ENCODE assay signal across 8 cellular contexts in genomic region chr1:220691039-220691684, GRCh38. TPM values are rescaled to one million over a fixed set of nuclear protein-coding genes. Genes with fewer than 3 reads are reported as not detected.
DNase-seq lines count a peak whose midpoint lies in the region; ATAC-seq and TF ChIP-seq lines count a peak whose summit lies in the region.
"Had no signal": no experiment of that assay in that cellular context is flagged by ENCODE, and none has a peak within 500 bp of the region (broad histone marks: within the 10 kb centered on the region; RNA-seq: fewer than 3 reads in every experiment).

No MANE protein-coding gene starts in this region.

- H3K9me2 ChIP-seq in HCT116 (ENCODE audit: insufficient read depth) = no peaks in the 10 kb centered on the region

- WGBS in iPS DF 6.9 (ENCODE audit: insufficient coverage, insufficient read length) = no CpG with 5 or more reads among the region's 16 CpGs

- peak overlapping the region; percentile 75 to 84 for H3K4me3 ChIP-seq in HCT116 (replicated peaks in 1 of 2; ENCODE audit: low read depth in 1 of 2, low read length in 2 of 2)
- peak overlapping the region; percentile 83; the same call in 1 of the 2 replicates for H3K4me3 ChIP-seq in iPS DF 6.9 (ENCODE audit: low read length)
- peak overlapping the region; percentile 60 for H3K4me3 ChIP-seq in retinal pigment epithelial cell (ENCODE audit: low read length)

- DNase-seq in HCT116 (ENCODE audit: low read depth, low spot score) = no peak
- no peak for DNase-seq in WTC11 (ENCODE audit: low spot score)
- DNase-seq in iPS DF 6.9 (ENCODE audit: low read depth, low spot score) = no peak
- no peak for DNase-seq in retinal pigment epithelial cell (ENCODE audit: low read depth)
- DNase-seq in AG08396 (ENCODE audit: low spot score) = no peak
- DNase-seq in NCI-H2227 (lab: John Stamatoyannopoulos, UW; ENCODE audit: unreplicated experiment) = no peak
- no peak for DNase-seq in cerebellum (ENCODE audit: low spot score)

- H2AFZ ChIP-seq in HCT116 (ENCODE audit: low read depth, low read length, poor library complexity, severe bottlenecking) = no peak overlapping the region

- no peak for ATAC-seq in HCT116
- no peak for ATAC-seq in WTC11

- H3K79me2 ChIP-seq in HCT116 (ENCODE audit: insufficient read depth, low read length) = no peaks in the 10 kb centered on the region

- H4K20me1 ChIP-seq in HCT116 (ENCODE audit: insufficient read depth) = no peaks in the 10 kb centered on the region

- H3K4me1 Mint-ChIP-seq in WTC11 = peaks cover 15% of the 10 kb centered on the region

- H3K4me1 ChIP-seq in HCT116 (ENCODE audit: control insufficient read depth in 1 of 2, insufficient read depth in 2 of 2, low read length in 2 of 2) = peaks cover 0 to 18% of the 10 kb centered on the region in 2 experiments; a peak in 2 of 4 replicates
- H3K4me1 ChIP-seq in iPS DF 6.9 (ENCODE audit: control insufficient read depth, insufficient read depth, low read length) = no peaks in the 10 kb centered on the region

- no TSS peak for BruUV-seq in HCT116 (replicated peaks; lab: Mats Ljungman, UMichigan)

- H3K36me3 Mint-ChIP-seq in WTC11 = no peaks in the 10 kb centered on the region

- CTCF ChIA-PET in HCT116 (lab: Charles Lee) = interaction anchor here (0.6 to 2.0 kb wide), 2 partner anchors 42 to 718 kb away, joined by 5 to 10 read pairs; no protein-coding TSS in a partner anchor
- CTCF ChIA-PET in WTC11 (lab: Charles Lee) = interaction anchor here (1.0 to 2.3 kb wide), 7 partner anchors 37 to 323 kb away, joined by 3 to 23 read pairs (median 6); no protein-coding TSS in a partner anchor

- H3K4me2 ChIP-seq in HCT116 (ENCODE audit: low read length) = peak overlapping the region; percentile 91

- POLR2A ChIA-PET in HCT116 (lab: Charles Lee) = no interaction called here
- POLR2A ChIA-PET in WTC11 (lab: Charles Lee) = no interaction called here

- H3K9me3 ChIP-seq in HCT116 (ENCODE audit: control insufficient read depth in 1 of 2, insufficient read depth in 1 of 2, low read depth in 1 of 2, low read length in 2 of 2) (no peaks in the 10 kb centered on the region), iPS DF 6.9 (ENCODE audit: control insufficient read depth, insufficient read depth, low read length) (no peaks in the 10 kb centered on the region)

- RAD21 ChIA-PET in HCT116 (lab: Charles Lee; ENCODE audit: low non-redundant PET in 1 of 2, low total read pairs in 2 of 2, uncharacterized antibody in 2 of 2, unreplicated experiment in 2 of 2) = no interaction called here

- TF ChIP-seq RAD21 in HCT116 (IDR thresholded peaks at IDR 0.05; ENCODE audit: low read depth) = no peak

- intact Hi-C loops in HCT116 (cut with micrococcal nuclease) = no loop called here

- no peak for TF ChIP-seq POLR2A in HCT116 (IDR thresholded peaks at IDR 0.05; ENCODE audit: borderline replicate concordance, extremely low read depth, insufficient read depth, insufficient read length)

- H3K27me3 Mint-ChIP-seq in WTC11 (ENCODE audit: low read depth) = peaks cover 28% of the 10 kb centered on the region

- H3K9me3 Mint-ChIP-seq in WTC11 = no peaks in the 10 kb centered on the region

- H3K27ac ChIP-seq in HCT116 (ENCODE audit: low read depth, low read length) (no peak overlapping the region), iPS DF 6.9 (ENCODE audit: low read length) (no peak overlapping the region)

- H3K36me3 ChIP-seq in HCT116 (ENCODE audit: control insufficient read depth in 1 of 2, insufficient read depth in 2 of 2, low read length in 2 of 2) (no peaks in the 10 kb centered on the region), iPS DF 6.9 (ENCODE audit: control insufficient read depth, insufficient read depth, low read length) (no peaks in the 10 kb centered on the region)

- TF ChIP-seq CTCF in HCT116 (IDR thresholded peaks at IDR 0.05 in 2 of 3, conservative IDR thresholded peaks at IDR 0.05 in 1 of 3; ENCODE audit: borderline replicate concordance in 1 of 3, insufficient read depth in 1 of 3, low read depth in 2 of 3, low read length in 2 of 3) (no peak), WTC11 (IDR thresholded peaks at IDR 0.05) (no peak), retinal pigment epithelial cell (conservative IDR thresholded peaks at IDR 0.05; ENCODE audit: low read depth, low read length) (no peak)

- H3K4me3 Mint-ChIP-seq in WTC11 = peak overlapping the region; percentile 93

- H3K27ac Mint-ChIP-seq in WTC11 = no peak overlapping the region

- no peaks in the 10 kb centered on the region for H3K27me3 ChIP-seq in HCT116 (ENCODE audit: insufficient read depth, low read length)
- peaks cover 5% of the 10 kb centered on the region; the same call in 1 of the 2 replicates for H3K27me3 ChIP-seq in iPS DF 6.9 (ENCODE audit: control insufficient read depth, insufficient read depth, low read length)

- H3K9ac ChIP-seq in HCT116 (ENCODE audit: low read length) = peak overlapping the region; percentile 80

TF ChIP-seq in HCT116, 20 proteins besides CTCF, POLR2A, EP300 and RAD21 (continues in another document):
- TF ChIP-seq YY1 (IDR thresholded peaks at IDR 0.05; ENCODE audit: extremely low read depth, insufficient replicate concordance, low read depth, low read length) (no peak), JUND (IDR thresholded peaks at IDR 0.05) (no peak), SRF (IDR thresholded peaks at IDR 0.05; ENCODE audit: low read depth) (no peak), ZNF274 (IDR thresholded peaks at IDR 0.05; ENCODE audit: low read depth, low read length) (no peak), POLR2AphosphoS5 (IDR thresholded peaks at IDR 0.05; ENCODE audit: low read depth, low read length) (no peak), REST (IDR thresholded peaks at IDR 0.05; ENCODE audit: low read depth) (no peak), ELF1 (IDR thresholded peaks at IDR 0.05; ENCODE audit: borderline replicate concordance, low read depth) (no peak), FOSL1 (IDR thresholded peaks at IDR 0.05; ENCODE audit: low read depth) (no peak), EZH2 (IDR thresholded peaks at IDR 0.05) (no peak)

TF ChIP-seq in WTC11, 78 proteins besides CTCF, POLR2A, EP300 and RAD21 (continues in another document):
- TF ChIP-seq NR2C2 (CRISPR knock-in tag; IDR thresholded peaks at IDR 0.05) = no peak
- TF ChIP-seq ESRRA (CRISPR knock-in tag; IDR thresholded peaks at IDR 0.05; ENCODE audit: borderline replicate concordance) = no peak
- no peak for TF ChIP-seq STAT6 (CRISPR knock-in tag; conservative IDR thresholded peaks at IDR 0.05; ENCODE audit: low read depth)
- no peak for TF ChIP-seq ETV6 (CRISPR knock-in tag; IDR thresholded peaks at IDR 0.05)
- no peak for TF ChIP-seq ARID4B (CRISPR knock-in tag; IDR thresholded peaks at IDR 0.05; ENCODE audit: borderline replicate concordance)
- TF ChIP-seq FOXJ3 (CRISPR knock-in tag; IDR thresholded peaks at IDR 0.05; ENCODE audit: borderline replicate concordance) = no peak

RNA-seq across cellular contexts. Expression of gene C1orf115, which starts 1.0 kb away (rescaled TPM):
- total RNA-seq in HCT116 (2021; ENCODE audit: unreplicated experiment) (16.8 TPM), WTC11 (2021) (10.0 to 11.5 TPM (median 11.1 TPM) in 3 replicates), cerebellum (11.1 TPM)
- 13.1 and 15.0 TPM in 2 replicates for polyA plus RNA-seq in HCT116 (2012)

RNA-seq across cellular contexts. Expression of gene MTARC2, which starts 57.0 kb away (rescaled TPM):
- total RNA-seq in HCT116 (2021; ENCODE audit: unreplicated experiment) = 16.6 TPM
- polyA plus RNA-seq in HCT116 (2012) = 10.3 and 12.9 TPM in 2 replicates
- 12.5 to 15.5 TPM (median 15.2 TPM) in 3 replicates for total RNA-seq in WTC11 (2021)
- 7.0 TPM for total RNA-seq in cerebellum
- total RNA-seq: T-helper 2 cell treated with Interferon-gamma antibody and Interleukin-4, amounts not matched to agents 100 ng/mL and 5 ng/mL, for 36 hours had no signal
